Comparison of ENCODE assay signal across 9 cellular contexts in genomic region chr15:29275855-29276254, GRCh38.
"Had no signal": no experiment of that assay in that cellular context is flagged by ENCODE, and none has a peak within 500 bp of the region (broad histone marks: within the 10 kb centered on the region; RNA-seq: fewer than 3 reads in every experiment).

No MANE protein-coding gene starts in this region.

- ATAC-seq: GM23338, HCT116 had no signal

- H3K4me3 ChIP-seq: GM23248, GM23338, HAP-1 had no signal

- H3K36me3 ChIP-seq: HAP-1 had no signal

- H3K27ac ChIP-seq: GM23248 had no signal

- H3K9me3 ChIP-seq: HAP-1 had no signal

- DNase-seq: GOT3, H7, H9, HCEC 1CT, HFFc6 had no signal

- H3K4me1 ChIP-seq: HAP-1 had no signal
